10 cellular contexts compared by ENCODE assay signal in the genomic region with DNA sequence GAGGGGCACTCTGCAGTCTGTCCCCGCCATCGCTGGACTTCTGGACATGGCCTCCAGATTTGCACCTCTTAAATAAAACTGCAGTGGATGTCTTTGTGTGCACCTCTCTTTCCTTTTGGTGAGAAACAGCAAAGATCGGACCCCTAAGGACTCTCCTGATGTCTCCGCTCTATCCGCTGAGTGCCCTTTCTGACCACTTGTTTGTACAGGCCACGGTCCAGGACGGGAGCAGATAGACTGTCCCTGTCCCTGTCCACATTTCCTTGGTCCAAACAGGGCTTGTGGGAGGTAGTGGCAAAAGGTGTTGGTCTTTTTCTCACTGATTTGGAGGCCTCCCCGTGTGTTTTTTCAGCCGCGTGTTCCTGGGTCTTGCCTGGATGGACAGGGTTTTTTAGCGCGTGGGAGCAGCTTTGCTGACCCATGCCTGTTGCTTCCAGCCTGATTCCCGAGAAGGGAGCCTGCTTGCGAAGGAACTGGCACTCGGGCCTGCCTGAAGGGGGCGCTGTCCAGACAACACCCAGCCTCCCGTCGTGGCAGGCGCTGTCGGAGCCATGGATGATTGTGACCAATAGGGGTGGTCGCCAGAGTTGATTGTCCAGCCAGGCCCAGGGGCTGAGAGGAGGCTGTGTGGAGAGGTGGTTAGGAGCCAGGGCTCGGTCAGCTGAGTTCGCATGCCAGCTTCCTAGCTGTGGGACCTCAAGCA. TPM values are rescaled to one million over a fixed set of nuclear protein-coding genes. Genes with fewer than 3 reads are reported as not detected.
DNase-seq lines count a peak whose midpoint lies in the region; ATAC-seq, FAIRE-seq and TF ChIP-seq lines count a peak whose summit lies in the region.
"Had no signal": no experiment of that assay in that cellular context is flagged by ENCODE, and none has a peak within 500 bp of the region (broad histone marks: within the 10 kb centered on the region; RNA-seq: fewer than 3 reads in every experiment).

No MANE protein-coding gene starts in this region.

- WGBS in H9 (ENCODE audit: extremely low coverage, insufficient read length, low lambda C conversion rate): no CpG with 5 or more reads among the region's 23 CpGs
- WGBS in mesenchymal stem cell: 89% methylated on average over 23 of the region's 23 CpGs

- H3K4me3 Mint-ChIP-seq in H9: no peak overlapping the region
- no peak overlapping the region for H3K4me3 Mint-ChIP-seq in brain
- no peak overlapping the region for H3K4me3 Mint-ChIP-seq in naive thymus-derived CD4-positive, alpha-beta T cell
- H3K4me3 Mint-ChIP-seq: dendritic cell treated with granulocyte-macrophage colony-stimulating factor and Interleukin-4, amounts not matched to agents 40 ng/mL and 50 ng/mL, for 4 days; stimulated activated naive CD8-positive, alpha-beta T cell treated with anti-CD3 and anti-CD28 coated beads, Interleukin-15, Interleukin-2, amounts not matched to agents 100 ng/mL and 50 ng/mL, for 24 hours had no signal

- no peaks in the 10 kb centered on the region for H3K9me3 Mint-ChIP-seq in H9
- peaks cover 0 to 2% (median 0%) of the 10 kb centered on the region in 5 experiments for H3K9me3 Mint-ChIP-seq in brain
- no peaks in the 10 kb centered on the region for H3K9me3 Mint-ChIP-seq in naive thymus-derived CD4-positive, alpha-beta T cell
- H3K9me3 Mint-ChIP-seq: dendritic cell treated with granulocyte-macrophage colony-stimulating factor and Interleukin-4, amounts not matched to agents 40 ng/mL and 50 ng/mL, for 4 days; stimulated activated naive CD8-positive, alpha-beta T cell treated with anti-CD3 and anti-CD28 coated beads, Interleukin-15, Interleukin-2, amounts not matched to agents 100 ng/mL and 50 ng/mL, for 24 hours had no signal

- H3K27ac Mint-ChIP-seq in H9 (peak overlapping the region; percentile 25 to 51 (median 34); a peak in 3 of 7 replicates), brain (peak overlapping the region in 1 of 5 experiments; percentile 39)
- H3K27ac Mint-ChIP-seq in naive thymus-derived CD4-positive, alpha-beta T cell: no peak overlapping the region
- H3K27ac Mint-ChIP-seq: dendritic cell treated with granulocyte-macrophage colony-stimulating factor and Interleukin-4, amounts not matched to agents 40 ng/mL and 50 ng/mL, for 4 days; stimulated activated naive CD8-positive, alpha-beta T cell treated with anti-CD3 and anti-CD28 coated beads, Interleukin-15, Interleukin-2, amounts not matched to agents 100 ng/mL and 50 ng/mL, for 24 hours had no signal

- H4K20me1 ChIP-seq in H9 (ENCODE audit: control insufficient read depth, insufficient read depth, insufficient read length): no peaks in the 10 kb centered on the region

- ATAC-seq in GM18907 (IDR thresholded peaks at IDR 0.05; ENCODE audit: unreplicated experiment): no peak
- ATAC-seq in naive thymus-derived CD4-positive, alpha-beta T cell: no peak

- H3K23me2 ChIP-seq in H9 (ENCODE audit: insufficient read length, low read depth, low read length, poor library complexity, severe bottlenecking): no peaks in the 10 kb centered on the region

- no peaks in the 10 kb centered on the region for H3K4me1 ChIP-seq in H9 (ENCODE audit: insufficient read depth, low read length)
- peaks cover 9% of the 10 kb centered on the region for H3K4me1 ChIP-seq in mesenchymal stem cell (ENCODE audit: control insufficient read depth, insufficient read depth, low read depth, low read length)
- no peaks in the 10 kb centered on the region for H3K4me1 ChIP-seq in naive thymus-derived CD4-positive, alpha-beta T cell (ENCODE audit: control insufficient read depth in 2 of 2, insufficient read depth in 2 of 2, low read length in 2 of 2)

- H3K27me3 ChIP-seq in H9 (ENCODE audit: insufficient read depth, low read length): no peaks in the 10 kb centered on the region
- no peaks in the 10 kb centered on the region for H3K27me3 ChIP-seq in mesenchymal stem cell (ENCODE audit: control insufficient read depth in 1 of 2, insufficient read depth in 1 of 2, low read length in 2 of 2)
- H3K27me3 ChIP-seq in naive thymus-derived CD4-positive, alpha-beta T cell (ENCODE audit: control insufficient read depth in 2 of 2, insufficient read depth in 2 of 2, low read length in 2 of 2): no peaks in the 10 kb centered on the region

- H3K36me3 ChIP-seq in mesenchymal stem cell (ENCODE audit: control insufficient read depth in 1 of 2, insufficient read depth in 2 of 2, low read depth in 1 of 2, low read length in 2 of 2): peaks cover 81 to 96% of the 10 kb centered on the region in 2 experiments
- H3K36me3 ChIP-seq in naive thymus-derived CD4-positive, alpha-beta T cell (ENCODE audit: control insufficient read depth in 2 of 3, insufficient read depth in 3 of 3, low read length in 3 of 3): peaks cover 7 to 94% (median 29%) of the 10 kb centered on the region in 3 experiments

- H4K8ac ChIP-seq in H9 (replicated peaks; ENCODE audit: insufficient read length, low read depth, low read length): no peak overlapping the region
- no peak overlapping the region for H4K8ac ChIP-seq in mesenchymal stem cell (ENCODE audit: low read length)

- H3T11ph ChIP-seq in H9 (ENCODE audit: low read length): no peak overlapping the region

- no peaks in the 10 kb centered on the region for H3K79me2 ChIP-seq in H9 (ENCODE audit: insufficient read depth, low read length)

- H3K23ac ChIP-seq in H9 (ENCODE audit: insufficient read length, low read depth, low read length) (no peak overlapping the region), mesenchymal stem cell (ENCODE audit: low read length in 2 of 2) (no peak overlapping the region)

- H3K4ac ChIP-seq in H9 (ENCODE audit: low read depth, low read length) (no peak overlapping the region), mesenchymal stem cell (ENCODE audit: low read depth in 1 of 2, low read length in 2 of 2) (no peak overlapping the region)

- H2BK15ac ChIP-seq in H9 (ENCODE audit: low read depth, low read length) (no peak overlapping the region), mesenchymal stem cell (ENCODE audit: low read depth, poor library complexity, severe bottlenecking) (no peak overlapping the region)

- H3K56ac ChIP-seq in H9 (ENCODE audit: insufficient read length, low read depth, low read length): no peak overlapping the region

- H3K79me1 ChIP-seq in H9 (ENCODE audit: insufficient read depth, low read depth, low read length, poor library complexity, severe bottlenecking) (no peaks in the 10 kb centered on the region), mesenchymal stem cell (replicated peaks; ENCODE audit: low read length, poor library complexity, severe bottlenecking) (peaks cover 56% of the 10 kb centered on the region)

- intact Hi-C loops in naive thymus-derived CD4-positive, alpha-beta T cell (cut with micrococcal nuclease): no loop called here

- POLR2A ChIA-PET in naive thymus-derived CD4-positive, alpha-beta T cell (lab: Charles Lee): no interaction called here

- H3K9ac ChIP-seq in H9 (ENCODE audit: extremely low read depth, insufficient read length, low read length): no peak overlapping the region
- no peak overlapping the region for H3K9ac ChIP-seq in mesenchymal stem cell (ENCODE audit: low read length)

- H4K5ac ChIP-seq in H9 (ENCODE audit: insufficient read length, low read depth, low read length): no peak overlapping the region

- H2BK120ac ChIP-seq in H9 (ENCODE audit: low read depth, low read length, poor library complexity, severe bottlenecking) (no peak overlapping the region), mesenchymal stem cell (ENCODE audit: low read depth, low read length) (no peak overlapping the region)

- CTCF ChIA-PET in naive thymus-derived CD4-positive, alpha-beta T cell (lab: Charles Lee): no interaction called here

- H3K4me1 Mint-ChIP-seq in H9 (no peaks in the 10 kb centered on the region; a peak in 2 of 4 replicates), brain (peaks cover 6% of the 10 kb centered on the region)
- H3K4me1 Mint-ChIP-seq in naive thymus-derived CD4-positive, alpha-beta T cell: peaks cover 0 to 3% (median 0%) of the 10 kb centered on the region in 7 donors

- H3K36me3 Mint-ChIP-seq in H9 (ENCODE audit: insufficient read depth in 1 of 3, low read depth in 3 of 3) (peaks cover 41 to 93% (median 92%) of the 10 kb centered on the region in 3 experiments; a peak in 6 of 7 replicates), brain (peaks cover 61% of the 10 kb centered on the region)
- H3K36me3 Mint-ChIP-seq in naive thymus-derived CD4-positive, alpha-beta T cell: peaks cover 0 to 36% (median 8%) of the 10 kb centered on the region in 5 donors

- H2BK12ac ChIP-seq in H9 (ENCODE audit: insufficient read length, low read depth, low read length): no peak overlapping the region
- H2BK12ac ChIP-seq in mesenchymal stem cell (ENCODE audit: low read length in 2 of 2): no peak overlapping the region

- H2BK20ac ChIP-seq in H9 (ENCODE audit: low read depth, low read length, poor library complexity, severe bottlenecking): no peak overlapping the region

- H3K9me3 ChIP-seq in H9 (ENCODE audit: control insufficient read depth, low read depth, low read length) (no peaks in the 10 kb centered on the region), mesenchymal stem cell (ENCODE audit: control insufficient read depth, low read length) (no peaks in the 10 kb centered on the region)
- no peaks in the 10 kb centered on the region for H3K9me3 ChIP-seq in naive thymus-derived CD4-positive, alpha-beta T cell (ENCODE audit: control insufficient read depth in 2 of 3, low read length in 3 of 3)

- H3K27ac ChIP-seq in H9 (ENCODE audit: insufficient read length, low read depth, low read length) (no peak overlapping the region), mesenchymal stem cell (ENCODE audit: low read length, poor library complexity, severe bottlenecking) (no peak overlapping the region)
- H3K27ac ChIP-seq in naive thymus-derived CD4-positive, alpha-beta T cell (ENCODE audit: low read depth, low read length): no peak overlapping the region

- H3K14ac ChIP-seq in H9 (ENCODE audit: insufficient read depth, low read length) (no peak overlapping the region), mesenchymal stem cell (ENCODE audit: low read length in 2 of 2) (no peak overlapping the region)

- H3K27me3 Mint-ChIP-seq in H9 (ENCODE audit: low read depth) (no peaks in the 10 kb centered on the region), brain (no peaks in the 10 kb centered on the region)
- H3K27me3 Mint-ChIP-seq in naive thymus-derived CD4-positive, alpha-beta T cell: no peaks in the 10 kb centered on the region
- H3K27me3 Mint-ChIP-seq: dendritic cell treated with granulocyte-macrophage colony-stimulating factor and Interleukin-4, amounts not matched to agents 40 ng/mL and 50 ng/mL, for 4 days; stimulated activated naive CD8-positive, alpha-beta T cell treated with anti-CD3 and anti-CD28 coated beads, Interleukin-15, Interleukin-2, amounts not matched to agents 100 ng/mL and 50 ng/mL, for 24 hours had no signal

- H3K4me2 ChIP-seq in H9 (ENCODE audit: insufficient read depth, insufficient read length, low read length): no peak overlapping the region
- H3K4me2 ChIP-seq in mesenchymal stem cell (ENCODE audit: low read length, poor library complexity, severe bottlenecking): no peak overlapping the region

- peak; percentile 43 for TF ChIP-seq CTCF in D721Med (IDR thresholded peaks at IDR 0.05; ENCODE audit: insufficient read depth, missing control alignments)
- peak; percentile 90 for TF ChIP-seq CTCF in H9 (conservative IDR thresholded peaks at IDR 0.05)
- peak; percentile 21 to 45 for TF ChIP-seq CTCF in brain (conservative IDR thresholded peaks at IDR 0.05)

- no peak overlapping the region for H2AK5ac ChIP-seq in H9 (ENCODE audit: insufficient read length, low read length)
- H2AK5ac ChIP-seq in mesenchymal stem cell (ENCODE audit: low read length, severe bottlenecking): no peak overlapping the region

- DNase-seq in D721Med (ENCODE audit: insufficient read length, low spot score) (no peak), H9 (peak; percentile 88), mesenchymal stem cell (peak; percentile 23), SKM-1 treated with dmso at 0.1 percent for 144 hours (lab: John Stamatoyannopoulos, UW; ENCODE audit: unreplicated experiment) (no peak)
- DNase-seq in naive thymus-derived CD4-positive, alpha-beta T cell: no peak

- H4K91ac ChIP-seq in H9 (ENCODE audit: insufficient read length, low read depth, low read length) (no peak overlapping the region), mesenchymal stem cell (ENCODE audit: low read length) (no peak overlapping the region)

- FAIRE-seq in D721Med (lab: Jason Lieb, UNC): no peak

- H3K18ac ChIP-seq in H9 (ENCODE audit: insufficient read length, low read depth, low read length) (no peak overlapping the region), mesenchymal stem cell (ENCODE audit: low read depth in 1 of 2, low read length in 2 of 2) (no peak overlapping the region)

- H2AFZ ChIP-seq in H9 (ENCODE audit: low read length) (no peak overlapping the region), mesenchymal stem cell (ENCODE audit: low read depth, low read length) (no peak overlapping the region)

- H2BK5ac ChIP-seq in H9 (ENCODE audit: insufficient read length, low read length) (no peak overlapping the region), mesenchymal stem cell (ENCODE audit: low read depth, low read length, poor library complexity, severe bottlenecking) (no peak overlapping the region)

- H3K4me3 ChIP-seq in mesenchymal stem cell (ENCODE audit: insufficient read depth in 1 of 2, low read depth in 1 of 2, low read length in 2 of 2): no peak overlapping the region
- H3K4me3 ChIP-seq in naive thymus-derived CD4-positive, alpha-beta T cell (ENCODE audit: low read length): no peak overlapping the region

RNA-seq across cellular contexts. Expression of gene STAB1, which starts 13.2 kb away (rescaled TPM):
- total RNA-seq in H9 (2021): 0.90 and 1.5 TPM in 2 replicates
- 10.7 TPM for polyA plus RNA-seq in brain (ENCODE audit: insufficient read depth, low read depth, low replicate concordance)
- not detected for polyA plus RNA-seq in mesenchymal stem cell (2013, experiment 1 of 2)
- polyA plus RNA-seq in mesenchymal stem cell (2013, experiment 2 of 2): 0.04 TPM
- total RNA-seq in naive thymus-derived CD4-positive, alpha-beta T cell: 100 to 1,000 TPM in 1 of 5 experiments, 10 to 100 TPM in 3, under 1 TPM in 1; 0.27 to 122 (median 26.1) TPM
- polyA plus RNA-seq in naive thymus-derived CD4-positive, alpha-beta T cell: not detected

RNA-seq across cellular contexts. Expression of gene NISCH, which starts 26.6 kb away (rescaled TPM):
- 99.0 and 104 TPM in 2 replicates for total RNA-seq in H9 (2021)
- 51.3 TPM for polyA plus RNA-seq in brain (ENCODE audit: insufficient read depth, low read depth, low replicate concordance)
- polyA plus RNA-seq in mesenchymal stem cell (2013, experiment 1 of 2): 55.5 TPM
- 49.9 TPM for polyA plus RNA-seq in mesenchymal stem cell (2013, experiment 2 of 2)
- total RNA-seq in naive thymus-derived CD4-positive, alpha-beta T cell: 100 to 1,000 TPM in 4 of 5 experiments, 10 to 100 TPM in 1; 86.8 to 210 (median 162) TPM
- 10 to 100 TPM; 21.4 to 35.0 TPM for polyA plus RNA-seq in naive thymus-derived CD4-positive, alpha-beta T cell

RNA-seq across cellular contexts. Expression of gene TNNC1, which starts 28.1 kb away (rescaled TPM):
- total RNA-seq in H9 (2021): 5.6 and 7.7 TPM in 2 replicates
- polyA plus RNA-seq in brain (ENCODE audit: insufficient read depth, low read depth, low replicate concordance): not detected
- 0.86 TPM for polyA plus RNA-seq in mesenchymal stem cell (2013, experiment 1 of 2)
- 0.79 TPM for polyA plus RNA-seq in mesenchymal stem cell (2013, experiment 2 of 2)
- 1 to 10 TPM; 2.2 to 8.4 (median 6.5) TPM for total RNA-seq in naive thymus-derived CD4-positive, alpha-beta T cell
- 1 to 10 TPM in 1 of 2 donors, under 1 TPM in 1; 0.73 to 1.5 TPM for polyA plus RNA-seq in naive thymus-derived CD4-positive, alpha-beta T cell

RNA-seq across cellular contexts. Expression of gene SEMA3G, which starts 37.1 kb away (rescaled TPM):
- total RNA-seq in H9 (2021): 1.7 and 2.4 TPM in 2 replicates
- 5.0 TPM for polyA plus RNA-seq in brain (ENCODE audit: insufficient read depth, low read depth, low replicate concordance)
- 0.08 TPM for polyA plus RNA-seq in mesenchymal stem cell (2013, experiment 1 of 2)
- polyA plus RNA-seq in mesenchymal stem cell (2013, experiment 2 of 2): 0.05 TPM
- total RNA-seq in naive thymus-derived CD4-positive, alpha-beta T cell: under 1 TPM in 2 of 5 experiments, not detected in 3; 0.10 to 0.24 TPM
- not detected for polyA plus RNA-seq in naive thymus-derived CD4-positive, alpha-beta T cell
- polyA plus RNA-seq: neural cell had no signal

RNA-seq across cellular contexts. Expression of gene NT5DC2, which starts 51.7 kb away (rescaled TPM):
- 441 and 444 TPM in 2 replicates for total RNA-seq in H9 (2021)
- polyA plus RNA-seq in brain (ENCODE audit: insufficient read depth, low read depth, low replicate concordance): 113 TPM
- polyA plus RNA-seq in mesenchymal stem cell (2013, experiment 1 of 2): 107 TPM
- polyA plus RNA-seq in mesenchymal stem cell (2013, experiment 2 of 2): 105 TPM
- 10 to 100 TPM in 1 of 5 experiments, 1 to 10 TPM in 4; 2.1 to 23.0 (median 3.9) TPM for total RNA-seq in naive thymus-derived CD4-positive, alpha-beta T cell
- polyA plus RNA-seq in naive thymus-derived CD4-positive, alpha-beta T cell: 1 to 10 TPM in 1 of 2 donors, not detected in 1; 1.3 TPM

Comparison
In these comparisons a context has a peak if more than half of its experiments do, and no peak if none do; other contexts are left out.
1. DNase-seq: peak in H9 (single experiment) and mesenchymal stem cell (single experiment); none in D721Med (single experiment), SKM-1 treated with dmso at 0.1 percent for 144 hours (single experiment) and naive thymus-derived CD4-positive, alpha-beta T cell (0 of 9).
2. CTCF ChIP-seq: peak in every context shown above with its lines; median percentile 90 in H9; 43 in D721Med; 33 in brain.
3. H3K27ac Mint-ChIP-seq: peak in H9 (3 of 3); none in naive thymus-derived CD4-positive, alpha-beta T cell (0 of 9).